ENCODE assay signal across 19 cellular contexts in genomic region chr9:134287591-134288518, GRCh38. TPM values are rescaled to one million over a fixed set of nuclear protein-coding genes. Genes with fewer than 3 reads are reported as not detected.
DNase-seq lines count a peak whose midpoint lies in the region; ATAC-seq and TF ChIP-seq lines count a peak whose summit lies in the region.
"Had no signal": no experiment of that assay in that cellular context is flagged by ENCODE, and none has a peak within 500 bp of the region (broad histone marks: within the 10 kb centered on the region; RNA-seq: fewer than 3 reads in every experiment).

No MANE protein-coding gene starts in this region.

- no peak for ATAC-seq in mucosa of descending colon
- ATAC-seq: natural killer cell treated with Interleukin-12 subunit alpha and Interleukin-12 subunit beta and Interleukin-15 and Interleukin-18, amount 100 ng/mL, for 72 hours had no signal

- H3K4me1 Mint-ChIP-seq in CD14-positive monocyte (peaks cover 11% of the 10 kb centered on the region), chondrocyte (ENCODE audit: low read depth) (no peaks in the 10 kb centered on the region)
- H3K4me1 Mint-ChIP-seq in T-helper 2 cell treated with Interferon-gamma antibody and Interleukin-4, amounts not matched to agents 5 μg/mL and 100 μg/mL, for 36 hours (ENCODE audit: low read depth): no peaks in the 10 kb centered on the region

- H3K9me2 ChIP-seq in Loucy (replicated peaks; ENCODE audit: low read depth, low read length): no peaks in the 10 kb centered on the region

- H3K27me3 ChIP-seq in Loucy (ENCODE audit: insufficient read depth, low read length, poor library complexity, severe bottlenecking): no peaks in the 10 kb centered on the region
- H3K27me3 ChIP-seq in stomach: peaks cover 0 to 4% (median 0%) of the 10 kb centered on the region in 3 donors
- no peaks in the 10 kb centered on the region for H3K27me3 ChIP-seq in adrenal gland

- H4K20me1 ChIP-seq in Loucy (ENCODE audit: insufficient read depth, low read length, poor library complexity, severe bottlenecking): no peaks in the 10 kb centered on the region

- H3K4me3 Mint-ChIP-seq in CD14-positive monocyte (peak overlapping the region in 1 of 2 donors; percentile 39), chondrocyte (ENCODE audit: unreplicated experiment) (no peak overlapping the region)
- no peak overlapping the region for H3K4me3 Mint-ChIP-seq in T-helper 2 cell treated with Interferon-gamma antibody and Interleukin-4, amounts not matched to agents 5 μg/mL and 100 μg/mL, for 36 hours
- H3K4me3 Mint-ChIP-seq: memory B cell; natural killer cell treated with Interleukin-12 subunit alpha and Interleukin-12 subunit beta and Interleukin-15 and Interleukin-18, amount 100 ng/mL, for 72 hours had no signal

- peaks cover 0 to 4% (median 0%) of the 10 kb centered on the region in 7 donors for H3K9me3 Mint-ChIP-seq in CD14-positive monocyte
- H3K9me3 Mint-ChIP-seq in chondrocyte (ENCODE audit: low read depth): no peaks in the 10 kb centered on the region
- no peaks in the 10 kb centered on the region for H3K9me3 Mint-ChIP-seq in T-helper 2 cell treated with Interferon-gamma antibody and Interleukin-4, amounts not matched to agents 5 μg/mL and 100 μg/mL, for 36 hours
- H3K9me3 Mint-ChIP-seq: memory B cell; natural killer cell treated with Interleukin-12 subunit alpha and Interleukin-12 subunit beta and Interleukin-15 and Interleukin-18, amount 100 ng/mL, for 72 hours had no signal

- TF ChIP-seq POLR2A in stomach (IDR thresholded peaks at IDR 0.05): no peak
- no peak for TF ChIP-seq POLR2A in adrenal gland (IDR thresholded peaks at IDR 0.05)

- H3K4me1 ChIP-seq in Loucy (ENCODE audit: insufficient read depth, low read length, poor library complexity, severe bottlenecking) (peaks cover 25% of the 10 kb centered on the region), mucosa of descending colon (ENCODE audit: low read depth) (peaks cover 6% of the 10 kb centered on the region), stomach (peaks cover 16 to 38% (median 29%) of the 10 kb centered on the region in 4 donors), adrenal gland (replicated peaks in 1 of 2) (no peaks in the 10 kb centered on the region)

- intact Hi-C loops in CD14-positive monocyte (cut with micrococcal nuclease): no loop called here
- intact Hi-C loops in mucosa of descending colon (cut with DNase I, micrococcal nuclease): no loop called here
- intact Hi-C loops in stomach (cut with DNase I; ENCODE audit: low total_unique reads): no loop called here
- intact Hi-C loops in adrenal gland (cut with DNase I): no loop called here

- no peak for TF ChIP-seq CTCF in CD14-positive monocyte (IDR thresholded peaks at IDR 0.05)
- no peak for TF ChIP-seq CTCF in Loucy (conservative IDR thresholded peaks at IDR 0.05; ENCODE audit: low read length)
- TF ChIP-seq CTCF in chondrocyte (IDR thresholded peaks at IDR 0.05): no peak
- TF ChIP-seq CTCF in mucosa of descending colon (IDR thresholded peaks at IDR 0.05): no peak
- no peak for TF ChIP-seq CTCF in stomach (IDR thresholded peaks at IDR 0.05)
- TF ChIP-seq CTCF in adrenal gland (IDR thresholded peaks at IDR 0.05): no peak

- H3K27ac Mint-ChIP-seq in CD14-positive monocyte: no peak overlapping the region
- no peak overlapping the region for H3K27ac Mint-ChIP-seq in chondrocyte (ENCODE audit: unreplicated experiment)
- no peak overlapping the region for H3K27ac Mint-ChIP-seq in T-helper 2 cell treated with Interferon-gamma antibody and Interleukin-4, amounts not matched to agents 5 μg/mL and 100 μg/mL, for 36 hours
- H3K27ac Mint-ChIP-seq: B cell; memory B cell; natural killer cell treated with Interleukin-12 subunit alpha and Interleukin-12 subunit beta and Interleukin-15 and Interleukin-18, amount 100 ng/mL, for 72 hours had no signal

- H3K4me3 ChIP-seq in Loucy (ENCODE audit: low read length, poor library complexity, severe bottlenecking): peak overlapping the region; percentile 74
- no peak overlapping the region for H3K4me3 ChIP-seq in mucosa of descending colon
- H3K4me3 ChIP-seq in stomach: no peak overlapping the region
- no peak overlapping the region for H3K4me3 ChIP-seq in adrenal gland
- H3K4me3 ChIP-seq: thoracic aorta had no signal

- no peaks in the 10 kb centered on the region for H3K79me2 ChIP-seq in Loucy (ENCODE audit: insufficient read depth, low read length)

- H2AFZ ChIP-seq in Loucy (ENCODE audit: low read length): no peak overlapping the region

- no peaks in the 10 kb centered on the region for H3K36me3 ChIP-seq in Loucy (ENCODE audit: insufficient read depth, low read length)
- no peaks in the 10 kb centered on the region for H3K36me3 ChIP-seq in mucosa of descending colon (ENCODE audit: low read depth)
- no peaks in the 10 kb centered on the region for H3K36me3 ChIP-seq in stomach
- H3K36me3 ChIP-seq in adrenal gland (replicated peaks in 1 of 2): no peaks in the 10 kb centered on the region
- H3K36me3 ChIP-seq: thoracic aorta had no signal

- DNase-seq in CD14-positive monocyte (ENCODE audit: low spot score): peak; percentile 18
- DNase-seq in chondrocyte (ENCODE audit: low spot score): peak; percentile 68
- peak in 2 of 3 donors; percentile 12 to 42 for DNase-seq in mucosa of descending colon
- DNase-seq in stomach: no peak
- DNase-seq in T-helper 2 cell treated with Interferon-gamma antibody and Interleukin-4, amounts not matched to agents 5 μg/mL and 100 μg/mL, for 36 hours (ENCODE audit: low spot score): no peak
- DNase-seq in DMS53 (lab: John Stamatoyannopoulos, UW): no peak
- DNase-seq in adrenal gland: no peak
- DNase-seq: activated CD4-positive, CD25-positive, alpha-beta regulatory T cell treated with anti-CD3 and anti-CD28 coated beads, Interleukin-2, amount 50 U/mL, for 72 hours; central memory CD4-positive, alpha-beta T cell; DMS 273 treated with DMSO at 0.1 percent for 48 hours; Kasumi-1; NCI-H146; NCI-H345; T-helper 2 cell had no signal

- peak overlapping the region; percentile 80 for H3K4me2 ChIP-seq in Loucy (ENCODE audit: low read depth, low read length, poor library complexity, severe bottlenecking)

- H3K27me3 Mint-ChIP-seq in CD14-positive monocyte (ENCODE audit: low read depth in 3 of 3) (peaks cover 26 to 50% (median 30%) of the 10 kb centered on the region in 3 donors), chondrocyte (ENCODE audit: low read depth) (no peaks in the 10 kb centered on the region)
- peaks cover 2% of the 10 kb centered on the region for H3K27me3 Mint-ChIP-seq in T-helper 2 cell treated with Interferon-gamma antibody and Interleukin-4, amounts not matched to agents 5 μg/mL and 100 μg/mL, for 36 hours (ENCODE audit: low read depth)

- peak overlapping the region; percentile 85 for H3K9ac ChIP-seq in Loucy (ENCODE audit: low read depth, low read length, poor library complexity, severe bottlenecking)

- H3K27ac ChIP-seq in stomach (no peak overlapping the region), adrenal gland (no peak overlapping the region)
- H3K27ac ChIP-seq: thoracic aorta had no signal

- no peaks in the 10 kb centered on the region for H3K36me3 Mint-ChIP-seq in CD14-positive monocyte
- H3K36me3 Mint-ChIP-seq in chondrocyte (ENCODE audit: low read depth): no peaks in the 10 kb centered on the region
- H3K36me3 Mint-ChIP-seq in T-helper 2 cell treated with Interferon-gamma antibody and Interleukin-4, amounts not matched to agents 5 μg/mL and 100 μg/mL, for 36 hours (ENCODE audit: low read depth): no peaks in the 10 kb centered on the region
- H3K36me3 Mint-ChIP-seq: memory B cell; natural killer cell treated with Interleukin-12 subunit alpha and Interleukin-12 subunit beta and Interleukin-15 and Interleukin-18, amount 100 ng/mL, for 72 hours had no signal

- 65 to 77% (median 77%) methylated on average over 29 to 35 of the region's 35 CpGs for WGBS in stomach, 5 donors
- WGBS in adrenal gland, 4 donors: 63 to 82% (median 75%) methylated on average over 17 to 35 of the region's 35 CpGs

- no peak for TF ChIP-seq EP300 in stomach (IDR thresholded peaks at IDR 0.05)

- no peaks in the 10 kb centered on the region for H3F3A ChIP-seq in Loucy (ENCODE audit: low read depth)

- H3K9me3 ChIP-seq in Loucy (ENCODE audit: insufficient read depth, low read depth, low read length) (no peaks in the 10 kb centered on the region), mucosa of descending colon (no peaks in the 10 kb centered on the region), stomach (no peaks in the 10 kb centered on the region), adrenal gland (replicated peaks in 1 of 3) (no peaks in the 10 kb centered on the region)
- H3K9me3 ChIP-seq: thoracic aorta had no signal

RNA-seq across cellular contexts. Expression of gene RXRA, which starts 38.4 kb away (rescaled TPM):
- polyA plus RNA-seq in CD14-positive monocyte (10 to 100 TPM; 15.8 to 23.2 TPM), stomach (10 to 100 TPM; 17.4 to 34.1 (median 24.4) TPM), adrenal gland (10 to 100 TPM; 16.1 to 72.9 (median 31.6) TPM)
- total RNA-seq in chondrocyte (27.3 to 28.2 TPM (median 27.9 TPM) in 3 replicates), mucosa of descending colon (100 to 1,000 TPM in 1 of 3 donors, 10 to 100 TPM in 2; 75.2 to 101 (median 85.3) TPM), stomach (10 to 100 TPM; 14.0 to 68.4 (median 35.9) TPM), adrenal gland (100 to 1,000 TPM in 4 of 8 donors, 10 to 100 TPM in 4; 64.2 to 114 (median 94.7) TPM)

Comparison
In these comparisons a context has a peak if more than half of its experiments do, and no peak if none do; other contexts are left out.
1. DNase-seq: peak in CD14-positive monocyte (single experiment), chondrocyte (single experiment) and mucosa of descending colon (2 of 3); none in stomach (single experiment), T-helper 2 cell treated with Interferon-gamma antibody and Interleukin-4, amounts not matched to agents 5 μg/mL and 100 μg/mL, for 36 hours (single experiment), DMS53 (single experiment) and adrenal gland (0 of 7).